ENCODE assay signal across 8 cellular contexts in genomic region chr17:1982793-1983366, GRCh38. TPM values are rescaled to one million over a fixed set of nuclear protein-coding genes. Genes with fewer than 3 reads are reported as not detected.
DNase-seq lines count a peak whose midpoint lies in the region; TF ChIP-seq lines count a peak whose summit lies in the region.
"Not testable (repeated sequence)": the region's sequence is repeated elsewhere in the genome, so short reads cannot be mapped to it uniquely, and the experiment has no call there.

No MANE protein-coding gene starts in this region.

- not testable (repeated sequence) for H3K79me1 ChIP-seq in mesendoderm (ENCODE audit: low read length)

- DNase-seq in H7 (peak; percentile 66), choroid plexus epithelial cell (ENCODE audit: low read depth) (peak; percentile 29), osteoblast (ENCODE audit: insufficient read length, low spot score, missing footprints) (peak; percentile 73)
- not testable (repeated sequence) for DNase-seq in RWPE1 (ENCODE audit: low spot score); WERI-Rb-1; mesendoderm

- H3K18ac ChIP-seq in mesendoderm (ENCODE audit: low read length), result not testable (repeated sequence)

- H3K4ac ChIP-seq in mesendoderm (ENCODE audit: low read depth, low read length), result not testable (repeated sequence)

- H2BK120ac ChIP-seq in mesendoderm (ENCODE audit: low read depth, low read length), result not testable (repeated sequence)

- peak overlapping the region; percentile 37 for H3K56ac ChIP-seq in mesendoderm (ENCODE audit: low read length)

- peaks cover 0 to 15% (median 5%) of the 10 kb centered on the region in 11 experiments; a peak in 17 of 22 replicates for H3K27me3 ChIP-seq in BLaER1 treated with 17β-estradiol and CSF1 and Interleukin-3, amounts not matched to agents 10 nM and 100 nM
- H3K27me3 ChIP-seq in H7 (ENCODE audit: control insufficient read depth, insufficient read depth, low read length); KMS-11 (ENCODE audit: insufficient read depth, low read depth); WERI-Rb-1 (ENCODE audit: insufficient read depth, low read depth, severe bottlenecking); mesendoderm (ENCODE audit: insufficient read depth, low read length, poor library complexity); osteoblast (ENCODE audit: insufficient read depth, low read length): not testable (repeated sequence)

- H3K27ac ChIP-seq in BLaER1 treated with 17β-estradiol and CSF1 and Interleukin-3, amounts not matched to agents 10 nM and 100 nM; KMS-11; mesendoderm (ENCODE audit: low read depth, low read length); osteoblast (ENCODE audit: low read depth, low read length): not testable (repeated sequence)
- H3K27ac ChIP-seq in RWPE1 (peak overlapping the region; percentile 93), WERI-Rb-1 (peak overlapping the region; percentile 22; the same call in 1 of the 2 replicates)

- no CpG with 5 or more reads among the region's 13 CpGs for WGBS in mesendoderm (ENCODE audit: extremely low coverage, insufficient coverage, low lambda C conversion rate)

- H2BK15ac ChIP-seq in mesendoderm (replicated peaks; ENCODE audit: low read depth), result not testable (repeated sequence)

- H4K5ac ChIP-seq in mesendoderm (ENCODE audit: low read length), result not testable (repeated sequence)

- H3K79me2 ChIP-seq in KMS-11 (ENCODE audit: insufficient read depth, low read depth); mesendoderm (ENCODE audit: control insufficient read depth, insufficient read depth, low read length); osteoblast (ENCODE audit: insufficient read depth, low read length): not testable (repeated sequence)

- peak overlapping the region in 7 of 11 experiments; percentile 12 to 83 (median 81); a peak in 8 of 22 replicates for H3K4me2 ChIP-seq in BLaER1 treated with 17β-estradiol and CSF1 and Interleukin-3, amounts not matched to agents 10 nM and 100 nM
- H3K4me2 ChIP-seq in KMS-11, result peak overlapping the region; percentile 42
- H3K4me2 ChIP-seq in mesendoderm (ENCODE audit: low read length); osteoblast (ENCODE audit: insufficient read depth, low read length): not testable (repeated sequence)

- H3K9ac ChIP-seq in BLaER1 treated with 17β-estradiol and CSF1 and Interleukin-3, amounts not matched to agents 10 nM and 100 nM; KMS-11; mesendoderm (ENCODE audit: low read length): not testable (repeated sequence)

- peaks cover 16 to 83% (median 70%) of the 10 kb centered on the region in 10 experiments; a peak in 19 of 20 replicates for H3K4me1 ChIP-seq in BLaER1 treated with 17β-estradiol and CSF1 and Interleukin-3, amounts not matched to agents 10 nM and 100 nM
- H3K4me1 ChIP-seq in KMS-11 (ENCODE audit: low read depth, poor library complexity, severe bottlenecking), result peaks cover 20% of the 10 kb centered on the region
- not testable (repeated sequence) for H3K4me1 ChIP-seq in mesendoderm (ENCODE audit: control insufficient read depth, low read depth, low read length); osteoblast (ENCODE audit: insufficient read depth, low read length)

- H4K20me1 ChIP-seq in BLaER1 treated with 17β-estradiol and CSF1 and Interleukin-3, amounts not matched to agents 10 nM and 100 nM, result peaks cover 0 to 40% (median 5%) of the 10 kb centered on the region in 11 experiments; a peak in 6 of 22 replicates
- H4K20me1 ChIP-seq in KMS-11 (ENCODE audit: insufficient read depth); osteoblast (ENCODE audit: insufficient read depth, low read length): not testable (repeated sequence)

- not testable (repeated sequence) for H3K23ac ChIP-seq in mesendoderm (ENCODE audit: low read length)

- CTCF ChIA-PET in RWPE1 (lab: Yijun Ruan, JAX), result interaction anchor here (0.7 to 1.7 kb wide), 2 partner anchors 13 to 43 kb away, joined by 4 to 7 read pairs; no protein-coding TSS in a partner anchor

- not testable (repeated sequence) for TF ChIP-seq CTCF in KMS-11 (conservative IDR thresholded peaks at IDR 0.05; ENCODE audit: low read depth, low read length); RWPE1 (conservative IDR thresholded peaks at IDR 0.05; ENCODE audit: low read depth); WERI-Rb-1 (IDR thresholded peaks at IDR 0.05; ENCODE audit: low read depth, low read length); choroid plexus epithelial cell (conservative IDR thresholded peaks at IDR 0.05; ENCODE audit: low read depth, low read length); osteoblast (IDR thresholded peaks at IDR 0.05; ENCODE audit: extremely low read depth, low read depth, low read length)

- POLR2A ChIA-PET in RWPE1 (lab: Yijun Ruan, JAX; ENCODE audit: low non-redundant PET), result interaction anchor here (0.7 kb wide), 1 partner anchor 9 kb away, joined by 6 read pairs; no protein-coding TSS in a partner anchor

- H2AFZ ChIP-seq in KMS-11 (ENCODE audit: low read depth), result peak overlapping the region; percentile 59
- H2AFZ ChIP-seq in osteoblast (ENCODE audit: low read length), result not testable (repeated sequence)

- H3K9me3 ChIP-seq in BLaER1 treated with 17β-estradiol and CSF1 and Interleukin-3, amounts not matched to agents 10 nM and 100 nM (replicated peaks in 1 of 11); WERI-Rb-1 (ENCODE audit: severe bottlenecking); osteoblast (ENCODE audit: low read depth, low read length): not testable (repeated sequence)

- H3K36me3 ChIP-seq in BLaER1 treated with 17β-estradiol and CSF1 and Interleukin-3, amounts not matched to agents 10 nM and 100 nM; H7 (replicated peaks; ENCODE audit: control insufficient read depth, insufficient read depth, low read length); KMS-11 (ENCODE audit: insufficient read depth); WERI-Rb-1; mesendoderm (ENCODE audit: control insufficient read depth, insufficient read depth, low read length); osteoblast (ENCODE audit: insufficient read depth, low read length): not testable (repeated sequence)

- H3K4me3 ChIP-seq in BLaER1 treated with 17β-estradiol and CSF1 and Interleukin-3, amounts not matched to agents 10 nM and 100 nM; H7 (ENCODE audit: insufficient read depth, low read depth, low read length); KMS-11 (IDR thresholded peaks at IDR 0.05; ENCODE audit: insufficient read depth, low read depth, low read length); WERI-Rb-1 (ENCODE audit: low read depth, low read length); choroid plexus epithelial cell (ENCODE audit: low read depth, low read length); mesendoderm (ENCODE audit: low read length); osteoblast (ENCODE audit: insufficient read depth, low read length): not testable (repeated sequence)

- H2BK5ac ChIP-seq in mesendoderm (ENCODE audit: low read length), result not testable (repeated sequence)

- not testable (repeated sequence) for H2AK5ac ChIP-seq in mesendoderm (ENCODE audit: low read length)

- H4K8ac ChIP-seq in mesendoderm (ENCODE audit: low read depth, low read length), result not testable (repeated sequence)

RNA-seq across cellular contexts. Expression of gene RTN4RL1, which starts 42.3 kb away (rescaled TPM):
- 4.0 and 7.0 TPM in 2 replicates for total RNA-seq in H7 (2014; rRNA removed; shearing (Covaris generic))
- polyA plus RNA-seq in mesendoderm (2013, experiment 1 of 2), result 0.20 TPM
- polyA plus RNA-seq in mesendoderm (2013, experiment 2 of 2), result 0.14 TPM
- total RNA-seq in osteoblast, result 1.1 and 1.5 TPM in 2 replicates

RNA-seq across cellular contexts. Expression of gene DPH1, which starts 47.1 kb away (rescaled TPM):
- 37.0 and 53.6 TPM in 2 replicates for total RNA-seq in H7 (2014; rRNA removed; shearing (Covaris generic))
- 20.0 TPM for polyA plus RNA-seq in mesendoderm (2013, experiment 1 of 2)
- 19.3 TPM for polyA plus RNA-seq in mesendoderm (2013, experiment 2 of 2)
- total RNA-seq in osteoblast, result 52.7 and 63.7 TPM in 2 replicates

RNA-seq across cellular contexts. Expression of gene OVCA2, which starts 58.9 kb away (rescaled TPM):
- total RNA-seq in H7 (2014; rRNA removed; shearing (Covaris generic)), result 23.1 and 25.1 TPM in 2 replicates
- 43.4 TPM for polyA plus RNA-seq in mesendoderm (2013, experiment 1 of 2)
- polyA plus RNA-seq in mesendoderm (2013, experiment 2 of 2), result 43.4 TPM
- 59.0 and 61.3 TPM in 2 replicates for total RNA-seq in osteoblast
